ENCODE assay signal across 28 cellular contexts in genomic region chr13:111978536-111978935, GRCh38.
"Had no signal": no experiment of that assay in that cellular context is flagged by ENCODE, and none has a peak within 500 bp of the region (broad histone marks: within the 10 kb centered on the region; RNA-seq: fewer than 3 reads in every experiment).

No MANE protein-coding gene starts in this region.

- H3K36me3 Mint-ChIP-seq: activated naive CD8-positive, alpha-beta T cell; T-cell had no signal

- DNase-seq: activated B cell treated with CpG ODN at 0.5 μM for 24 hours; activated CD4-positive, alpha-beta T cell treated with anti-CD3 and anti-CD28 coated beads for 48 hours; activated CD4-positive, alpha-beta T cell treated with anti-CD3 and anti-CD28 coated beads, Interleukin-2, amount 50 U/mL, for 1 hour; activated CD4-positive, alpha-beta T cell treated with anti-CD3 and anti-CD28 coated beads, Interleukin-2, amount 50 U/mL, for 48 hours; activated CD8-positive, alpha-beta memory T cell treated with anti-CD3 and anti-CD28 coated beads for 24 hours; activated CD8-positive, alpha-beta T cell treated with anti-CD3 and anti-CD28 coated beads for 36 hours; activated effector memory CD4-positive, alpha-beta T cell treated with Interleukin-2 at 50 U/mL for 16 hours; activated gamma-delta T cell treated with Interleukin-2 at 50 U/mL for 16 hours; activated naive CD4-positive, alpha-beta T cell treated with anti-CD3 and anti-CD28 coated beads, Interleukin-2, amount 50 U/mL, for 16 hours; activated naive CD4-positive, alpha-beta T cell treated with Interleukin-2 at 50 U/mL for 16 hours; activated T-cell treated with anti-CD3 and anti-CD28 coated beads, Interleukin-2, amount 50 U/mL, for 4 hours; amniotic stem cell; central memory CD4-positive, alpha-beta T cell; cerebellar nuclear complex; colonic mucosa; effector CD8-positive, alpha-beta T cell; esophagus squamous epithelium; foreskin melanocyte; SW 1271; T-cell; T1000; WERI-Rb-1 had no signal

- H3K4me3 Mint-ChIP-seq: activated B cell treated with CpG ODN at 0.5 μM for 24 hours; activated CD8-positive, alpha-beta T cell treated with anti-CD3 and anti-CD28 coated beads for 36 hours; activated naive CD8-positive, alpha-beta T cell; activated T-cell treated with anti-CD3 and anti-CD28 coated beads, Interleukin-2, amount 50 U/mL, for 4 hours; activated T-helper 17 cell treated with anti-CD3 and anti-CD28 coated beads, Interleukin-2, amount 50 U/mL, for 72 hours; T-cell; T-helper 1 cell treated with Interleukin-12 subunit alpha and Interleukin-12 subunit beta and Interleukin-4 antibody, amounts not matched to agents 30 μg/mL and 1 μg/mL, for 36 hours; T-helper 2 cell treated with Interferon-gamma antibody and Interleukin-4, amounts not matched to agents 5 μg/mL and 100 μg/mL, for 36 hours had no signal

- H3K4me1 Mint-ChIP-seq: activated B cell treated with CpG ODN at 0.5 μM for 24 hours had no signal

- ATAC-seq: activated CD4-positive, CD25-positive, alpha-beta regulatory T cell treated with anti-CD3 and anti-CD28 coated beads, Interleukin-2, amount 50 U/mL, for 24 hours; activated CD8-positive, alpha-beta T cell treated with anti-CD3 and anti-CD28 coated beads for 36 hours; activated T-cell treated with anti-CD3 and anti-CD28 coated beads, Interleukin-2, amount 50 U/mL, for 4 hours; activated T-helper 17 cell treated with anti-CD3 and anti-CD28 coated beads, Interleukin-2, amount 50 U/mL, for 72 hours; gastroesophageal sphincter; T-cell had no signal

- H3K27ac Mint-ChIP-seq: activated B cell treated with CpG ODN at 0.5 μM for 24 hours; activated CD8-positive, alpha-beta T cell treated with anti-CD3 and anti-CD28 coated beads for 36 hours; activated naive CD8-positive, alpha-beta T cell; activated T-helper 17 cell treated with anti-CD3 and anti-CD28 coated beads, Interleukin-2, amount 50 U/mL, for 72 hours; T-cell; T-helper 1 cell treated with Interleukin-12 subunit alpha and Interleukin-12 subunit beta and Interleukin-4 antibody, amounts not matched to agents 30 μg/mL and 1 μg/mL, for 36 hours; T-helper 2 cell treated with Interferon-gamma antibody and Interleukin-4, amounts not matched to agents 5 μg/mL and 100 μg/mL, for 36 hours had no signal
